ENCODE assay signal across 8 cellular contexts in the genomic region with DNA sequence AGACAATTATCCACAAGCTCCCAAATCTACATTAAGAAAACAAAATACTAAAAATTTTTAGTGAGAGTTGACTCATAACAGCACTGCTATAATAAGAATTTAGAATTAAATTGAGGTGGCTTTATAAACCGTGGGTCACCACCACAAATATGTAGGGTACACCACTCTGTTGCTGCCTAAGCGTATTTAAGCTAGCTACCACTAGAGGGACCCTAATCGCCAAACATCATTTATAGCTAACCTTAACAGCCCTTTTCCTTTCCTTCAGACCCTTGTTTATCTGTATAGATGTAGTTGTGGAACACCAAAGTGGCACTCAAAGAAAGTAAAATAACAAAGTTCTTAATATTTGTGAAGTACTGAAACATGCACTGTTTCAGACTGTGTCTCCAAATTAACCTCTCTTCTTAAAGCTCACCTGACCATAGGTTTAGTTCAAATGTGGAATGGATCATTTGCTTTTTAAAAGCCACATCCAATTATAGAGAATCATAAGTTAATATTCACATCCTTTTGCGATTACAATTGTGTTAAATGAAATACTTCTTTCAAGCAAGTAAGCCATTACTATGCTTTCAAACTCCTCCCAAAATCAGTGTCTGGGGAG.
DNase-seq lines count a peak whose midpoint lies in the region; ATAC-seq, FAIRE-seq and TF ChIP-seq lines count a peak whose summit lies in the region.

No MANE protein-coding gene starts in this region.

- DNase-seq in EH (ENCODE audit: low read depth), result peak; percentile 82
- DNase-seq in NCI-H69 (lab: John Stamatoyannopoulos, UW), result peak; percentile 71
- peak in 2 of 4 donors; percentile 10 to 41 for DNase-seq in body of pancreas
- DNase-seq in keratinocyte (ENCODE audit: low read depth, low spot score), result no peak
- no peak for DNase-seq in thyroid gland
- DNase-seq in activated T-helper 1 cell treated with anti-CD3 and anti-CD28 coated beads, Interleukin-12 subunit alpha, Interleukin-12 subunit beta, Interleukin-2, Interleukin-4 antibody, amounts not matched to agents 30 ng/mL and 10 ng/mL and 1 ng/mL, durations not matched to agents 14 hours and 24 hours and 36 hours (ENCODE audit: low spot score), result no peak

- H3K4me1 ChIP-seq in body of pancreas (peaks cover 15% of the 10 kb centered on the region), keratinocyte (ENCODE audit: control insufficient read depth, extremely low read depth, insufficient read depth, low read length) (peaks cover 22% of the 10 kb centered on the region), thyroid gland (peaks cover 0 to 12% of the 10 kb centered on the region in 2 donors)

- peak; percentile 60 to 75 (median 68) for TF ChIP-seq CTCF in body of pancreas (IDR thresholded peaks at IDR 0.05)
- peak; percentile 66 to 77 (median 69) for TF ChIP-seq CTCF in keratinocyte (optimal IDR thresholded peaks at IDR 0.05 in 1 of 3, IDR thresholded peaks at IDR 0.05 in 1 of 3, conservative IDR thresholded peaks at IDR 0.05 in 1 of 3; ENCODE audit: extremely low read depth in 1 of 3, insufficient read depth in 2 of 3, low read length in 3 of 3)
- peak; percentile 46 to 81 (median 74) for TF ChIP-seq CTCF in thyroid gland (IDR thresholded peaks at IDR 0.05)

- H3K4me3 Mint-ChIP-seq in activated T-helper 1 cell treated with anti-CD3 and anti-CD28 coated beads, Interleukin-12 subunit alpha, Interleukin-12 subunit beta, Interleukin-2, Interleukin-4 antibody, amounts not matched to agents 30 ng/mL and 10 ng/mL and 1 ng/mL, durations not matched to agents 14 hours and 24 hours and 36 hours, result no peak overlapping the region

- H2AFZ ChIP-seq in keratinocyte (ENCODE audit: control insufficient read depth, low read length), result no peak overlapping the region

- no peaks in the 10 kb centered on the region for H3K36me3 Mint-ChIP-seq in activated T-helper 1 cell treated with anti-CD3 and anti-CD28 coated beads, Interleukin-12 subunit alpha, Interleukin-12 subunit beta, Interleukin-2, Interleukin-4 antibody, amounts not matched to agents 30 ng/mL and 10 ng/mL and 1 ng/mL, durations not matched to agents 14 hours and 24 hours and 36 hours (ENCODE audit: low read depth)

- peaks cover 27% of the 10 kb centered on the region for H3K27me3 Mint-ChIP-seq in activated T-helper 1 cell treated with anti-CD3 and anti-CD28 coated beads, Interleukin-12 subunit alpha, Interleukin-12 subunit beta, Interleukin-2, Interleukin-4 antibody, amounts not matched to agents 30 ng/mL and 10 ng/mL and 1 ng/mL, durations not matched to agents 14 hours and 24 hours and 36 hours (ENCODE audit: insufficient read depth)

- FAIRE-seq in keratinocyte (lab: Jason Lieb, UNC), result peak; percentile 90

- 2 to 6% methylated on average over 4 of the region's 4 CpGs for WGBS in body of pancreas, 2 donors
- WGBS in thyroid gland, 2 donors, result 9 to 12% methylated on average over 4 of the region's 4 CpGs

- no peaks in the 10 kb centered on the region for H4K20me1 ChIP-seq in keratinocyte (ENCODE audit: control insufficient read depth, extremely low read depth, insufficient read depth, low read length)

- TF ChIP-seq POLR2A in body of pancreas (IDR thresholded peaks at IDR 0.05) (no peak), thyroid gland (IDR thresholded peaks at IDR 0.05) (no peak)

- intact Hi-C loops in body of pancreas (cut with DNase I), result loop anchor here (5.0 kb wide), 1 partner anchor 399 kb away; no protein-coding TSS in a partner anchor
- intact Hi-C loops in thyroid gland (cut with DNase I), result loop anchor here (5.0 to 10.0 kb wide), 2 partner anchors 276 to 399 kb away; no protein-coding TSS in a partner anchor
- intact Hi-C loops in activated T-helper 1 cell treated with anti-CD3 and anti-CD28 coated beads, Interleukin-12 subunit alpha, Interleukin-12 subunit beta, Interleukin-2, Interleukin-4 antibody, amounts not matched to agents 30 ng/mL and 10 ng/mL and 1 ng/mL, durations not matched to agents 14 hours and 24 hours and 36 hours (cut with micrococcal nuclease), result loop anchor here (2.0 to 10.0 kb wide), 4 partner anchors 46 to 594 kb away; partner anchors contain the start of gene PTPN13

- no peak overlapping the region for H3K4me2 ChIP-seq in keratinocyte (ENCODE audit: control insufficient read depth, extremely low read depth, insufficient read depth, low read depth, low read length)

- H3K27ac ChIP-seq in body of pancreas, result no peak overlapping the region
- H3K27ac ChIP-seq in keratinocyte (ENCODE audit: control insufficient read depth, insufficient read depth, low read length), result no peak overlapping the region
- H3K27ac ChIP-seq in thyroid gland, result no peak overlapping the region

- dilution Hi-C loops in keratinocyte (cut with MboI; ENCODE audit: extremely low pct_ligation_motif_present, low sequenced_read_pairs), result no loop called here

- H3K9me3 ChIP-seq in body of pancreas, result no peaks in the 10 kb centered on the region
- no peaks in the 10 kb centered on the region for H3K9me3 ChIP-seq in keratinocyte (ENCODE audit: control insufficient read depth, low read depth, low read length)
- H3K9me3 ChIP-seq in thyroid gland, result no peaks in the 10 kb centered on the region

- no peaks in the 10 kb centered on the region for H3K9me3 Mint-ChIP-seq in activated T-helper 1 cell treated with anti-CD3 and anti-CD28 coated beads, Interleukin-12 subunit alpha, Interleukin-12 subunit beta, Interleukin-2, Interleukin-4 antibody, amounts not matched to agents 30 ng/mL and 10 ng/mL and 1 ng/mL, durations not matched to agents 14 hours and 24 hours and 36 hours

- ATAC-seq in GM19468 (IDR thresholded peaks at IDR 0.05; ENCODE audit: extremely low read depth, unreplicated experiment) (peak; percentile 62), HG03469 (IDR thresholded peaks at IDR 0.05; ENCODE audit: unreplicated experiment) (peak; percentile 76), body of pancreas (peak; percentile 74)

- H3K36me3 ChIP-seq in body of pancreas (replicated peaks in 1 of 2; ENCODE audit: insufficient read depth in 1 of 2, low read depth in 2 of 2), result no peaks in the 10 kb centered on the region
- no peaks in the 10 kb centered on the region for H3K36me3 ChIP-seq in keratinocyte (ENCODE audit: control insufficient read depth in 2 of 2, extremely low read depth in 1 of 2, insufficient read depth in 2 of 2, low read length in 2 of 2)
- no peaks in the 10 kb centered on the region for H3K36me3 ChIP-seq in thyroid gland

- peaks cover 19% of the 10 kb centered on the region for H3K4me1 Mint-ChIP-seq in activated T-helper 1 cell treated with anti-CD3 and anti-CD28 coated beads, Interleukin-12 subunit alpha, Interleukin-12 subunit beta, Interleukin-2, Interleukin-4 antibody, amounts not matched to agents 30 ng/mL and 10 ng/mL and 1 ng/mL, durations not matched to agents 14 hours and 24 hours and 36 hours (ENCODE audit: low read depth)

- no peaks in the 10 kb centered on the region for H3K9me1 ChIP-seq in keratinocyte (ENCODE audit: control insufficient read depth, extremely low read depth, insufficient read depth, low read length)

- H3K4me3 ChIP-seq in body of pancreas (no peak overlapping the region), keratinocyte (ENCODE audit: control insufficient read depth in 2 of 3, extremely low read depth in 1 of 3, insufficient read depth in 2 of 3, low read depth in 1 of 3, low read length in 3 of 3) (no peak overlapping the region), thyroid gland (replicated peaks in 1 of 3) (no peak overlapping the region)

- H3K27me3 ChIP-seq in body of pancreas, result no peaks in the 10 kb centered on the region
- no peaks in the 10 kb centered on the region for H3K27me3 ChIP-seq in keratinocyte (ENCODE audit: control insufficient read depth, extremely low read depth, insufficient read depth, low read length)
- no peaks in the 10 kb centered on the region for H3K27me3 ChIP-seq in thyroid gland

- no peak overlapping the region for H3K9ac ChIP-seq in keratinocyte (ENCODE audit: control insufficient read depth, extremely low read depth, insufficient read depth, low read length)

- no peaks in the 10 kb centered on the region for H3K79me2 ChIP-seq in keratinocyte (ENCODE audit: control insufficient read depth, insufficient read depth, low read length)

- H3K27ac Mint-ChIP-seq in activated T-helper 1 cell treated with anti-CD3 and anti-CD28 coated beads, Interleukin-12 subunit alpha, Interleukin-12 subunit beta, Interleukin-2, Interleukin-4 antibody, amounts not matched to agents 30 ng/mL and 10 ng/mL and 1 ng/mL, durations not matched to agents 14 hours and 24 hours and 36 hours, result no peak overlapping the region

Comparison
In these comparisons a context has a peak if more than half of its experiments do, and no peak if none do; other contexts are left out.
1. DNase-seq: peak in EH (single experiment) and NCI-H69 (single experiment); none in keratinocyte (single experiment), thyroid gland (0 of 2) and activated T-helper 1 cell treated with anti-CD3 and anti-CD28 coated beads, Interleukin-12 subunit alpha, Interleukin-12 subunit beta, Interleukin-2, Interleukin-4 antibody, amounts not matched to agents 30 ng/mL and 10 ng/mL and 1 ng/mL, durations not matched to agents 14 hours and 24 hours and 36 hours (single experiment).
2. Peak in every context shown above with its lines, with median percentiles within 50 percentile points of each other: ATAC-seq and CTCF ChIP-seq.